In genomic region chr3:169149349-169149890, GRCh38 we compare ENCODE assay signal across 8 cellular contexts.
DNase-seq lines count a peak whose midpoint lies in the region; FAIRE-seq and TF ChIP-seq lines count a peak whose summit lies in the region.

No MANE protein-coding gene starts in this region.

- no peak overlapping the region for H3K27ac ChIP-seq in substantia nigra (ENCODE audit: low read depth, low read length, poor library complexity, severe bottlenecking)

- no peak for TF ChIP-seq POLR2A in H54 (IDR thresholded peaks at IDR 0.05; ENCODE audit: low read depth, low read length)

- peak; percentile 86 for FAIRE-seq in H54 (lab: Jason Lieb, UNC)

- DNase-seq in EL (peak; percentile 81), H54 (ENCODE audit: insufficient read length, low spot score) (peak; percentile 46), LHCN-M2 (ENCODE audit: low read depth) (peak; percentile 64), RPMI7951 (ENCODE audit: low read depth) (peak; percentile 76), foreskin melanocyte (peak; percentile 8), non-pigmented ciliary epithelial cell (ENCODE audit: low read depth) (peak; percentile 31), substantia nigra (lab: John Stamatoyannopoulos, UW) (peak in 43 of 49 donors; percentile 2 to 75 (median 45))
- DNase-seq in activated gamma-delta T cell treated with anti-CD3 and anti-CD28 coated beads, Interleukin-2, amount 50 U/mL, for 16 hours (ENCODE audit: low read depth) = peak; percentile 26

Comparison
In these comparisons a context has a peak if more than half of its experiments do, and no peak if none do; other contexts are left out.
1. DNase-seq: peak in every context shown above with its lines; median percentile 81 in EL; 76 in RPMI7951; 64 in LHCN-M2; 46 in H54; 45 in substantia nigra; 31 in non-pigmented ciliary epithelial cell; 26 in activated gamma-delta T cell treated with anti-CD3 and anti-CD28 coated beads, Interleukin-2, amount 50 U/mL, for 16 hours; 8 in foreskin melanocyte.